ENCODE assay signal across 17 cellular contexts in genomic region chr3:52436500-52437106, GRCh38. TPM values are rescaled to one million over a fixed set of nuclear protein-coding genes. Genes with fewer than 3 reads are reported as not detected.
A peak's percentile ranks its signal among the peaks of the same experiment; 100 is the strongest.
DNase-seq lines count a peak whose midpoint lies in the region; ATAC-seq, FAIRE-seq and TF ChIP-seq lines count a peak whose summit lies in the region.
"Had no signal": no experiment of that assay in that cellular context is flagged by ENCODE, and none has a peak within 500 bp of the region (broad histone marks: within the 10 kb centered on the region; RNA-seq: fewer than 3 reads in every experiment).

No MANE protein-coding gene starts in this region.

- intact Hi-C loops in breast epithelium (cut with DNase I; ENCODE audit: low total_unique reads): no loop called here
- intact Hi-C loops in MCF 10A (cut with micrococcal nuclease): no loop called here
- intact Hi-C loops in kidney (cut with DNase I): no loop called here

- H3K9me3 ChIP-seq in breast epithelium (no peaks in the 10 kb centered on the region), kidney (ENCODE audit: control insufficient read depth in 1 of 2, low read length in 2 of 2) (no peaks in the 10 kb centered on the region), upper lobe of left lung (no peaks in the 10 kb centered on the region)

- H3K27ac ChIP-seq in breast epithelium (peak overlapping the region; percentile 48 to 85), kidney (ENCODE audit: low read depth in 2 of 2, low read length in 2 of 2) (no peak overlapping the region), upper lobe of left lung (peak overlapping the region; percentile 53 to 79 (median 64))
- H3K27ac ChIP-seq: neural progenitor cell had no signal

- no peak overlapping the region for H3K9ac ChIP-seq in kidney (ENCODE audit: low read length in 2 of 2)
- H3K9ac ChIP-seq: neural progenitor cell had no signal

- 69 to 79% methylated on average over 4 to 13 of the region's 13 CpGs for WGBS in upper lobe of left lung, 2 donors

- no peak overlapping the region for H3K27ac Mint-ChIP-seq in MCF 10A (ENCODE audit: low read depth, unreplicated experiment)
- H3K27ac Mint-ChIP-seq: neural progenitor cell had no signal

- DNase-seq in breast epithelium (ENCODE audit: low spot score in 2 of 2) (peak in 1 of 2 donors; percentile 45), MCF 10A (ENCODE audit: unreplicated experiment) (no peak), brain pericyte (ENCODE audit: low read depth, low spot score) (peak; percentile 30), kidney (peak; percentile 60), upper lobe of left lung (no peak), NCI-H1048 (lab: John Stamatoyannopoulos, UW) (no peak), NCI-H2029 treated with DMSO at 0.1 percent for 48 hours (lab: John Stamatoyannopoulos, UW) (no peak)
- DNase-seq: ACHN; anterior cingulate cortex; NCI-H187 treated with DMSO at 0.1 percent for 48 hours; OCI-M1; stimulated activated CD4-positive, alpha-beta T cell treated with anti-CD3 and anti-CD28 coated beads, Interleukin-2, amount 100 ng/mL, for 48 hours; substantia nigra had no signal

- H3K9me3 Mint-ChIP-seq in MCF 10A (ENCODE audit: unreplicated experiment): no peaks in the 10 kb centered on the region
- H3K9me3 Mint-ChIP-seq: neural progenitor cell had no signal

- H3K4me3 Mint-ChIP-seq in MCF 10A (ENCODE audit: unreplicated experiment): no peak overlapping the region
- H3K4me3 Mint-ChIP-seq: neural progenitor cell had no signal

- ATAC-seq in upper lobe of left lung (ENCODE audit: low FRiP score in 2 of 2): peak in 1 of 2 donors; percentile 72
- no peak for ATAC-seq in GM19023 (IDR thresholded peaks at IDR 0.05; ENCODE audit: unreplicated experiment)

- FAIRE-seq in kidney (lab: Jason Lieb, UNC): no peak
- FAIRE-seq: endometrium, HTR-8/SVneo had no signal

- H3K4me3 ChIP-seq in breast epithelium: no peak overlapping the region
- H3K4me3 ChIP-seq in kidney (ENCODE audit: low read length in 2 of 2): no peak overlapping the region
- no peak overlapping the region for H3K4me3 ChIP-seq in upper lobe of left lung
- H3K4me3 ChIP-seq: neural progenitor cell had no signal

- no peaks in the 10 kb centered on the region for H3K27me3 ChIP-seq in breast epithelium
- H3K27me3 ChIP-seq in upper lobe of left lung: no peaks in the 10 kb centered on the region
- H3K27me3 ChIP-seq: neural progenitor cell had no signal

- H3K27me3 Mint-ChIP-seq in MCF 10A (ENCODE audit: insufficient read depth, unreplicated experiment): no peaks in the 10 kb centered on the region

- CTCF ChIA-PET in MCF 10A (lab: Yijun Ruan, JAX): interaction anchor here (1.3 to 17.8 kb wide), 3 partner anchors 8 to 25 kb away, joined by 3 to 278 read pairs (median 35); partner anchors contain the start of gene SEMA3G

- TF ChIP-seq CTCF in breast epithelium (IDR thresholded peaks at IDR 0.05) (no peak), MCF 10A (IDR thresholded peaks at IDR 0.05; ENCODE audit: unreplicated experiment) (no peak), kidney (IDR thresholded peaks at IDR 0.05; ENCODE audit: borderline replicate concordance, extremely low read depth, insufficient read depth) (no peak), upper lobe of left lung (IDR thresholded peaks at IDR 0.05) (no peak)

- peaks cover 8% of the 10 kb centered on the region for H3K4me1 Mint-ChIP-seq in MCF 10A (ENCODE audit: insufficient read depth, unreplicated experiment)

- TF ChIP-seq EP300 in upper lobe of left lung (IDR thresholded peaks at IDR 0.05): no peak

- POLR2A ChIA-PET in MCF 10A (lab: Yijun Ruan, JAX): no interaction called here

- H3K36me3 ChIP-seq in breast epithelium (no peaks in the 10 kb centered on the region), kidney (ENCODE audit: control insufficient read depth in 1 of 2, insufficient read depth in 2 of 2, low read length in 2 of 2) (no peaks in the 10 kb centered on the region), upper lobe of left lung (peaks cover 0 to 4% (median 0%) of the 10 kb centered on the region in 4 donors)
- H3K36me3 ChIP-seq: neural progenitor cell had no signal

- H3K36me3 Mint-ChIP-seq in MCF 10A (ENCODE audit: insufficient read depth, unreplicated experiment): no peaks in the 10 kb centered on the region
- H3K36me3 Mint-ChIP-seq: neural progenitor cell had no signal

- BruUV-seq in MCF 10A (replicated peaks; lab: Mats Ljungman, UMichigan): no TSS peak

- H3K4me1 ChIP-seq in breast epithelium: peaks cover 9 to 22% of the 10 kb centered on the region in 2 donors
- peaks cover 7 to 8% of the 10 kb centered on the region in 2 donors for H3K4me1 ChIP-seq in kidney (ENCODE audit: control insufficient read depth in 1 of 2, insufficient read depth in 1 of 2, low read depth in 1 of 2, low read length in 2 of 2)
- H3K4me1 ChIP-seq in upper lobe of left lung: peaks cover 49 to 81% (median 65%) of the 10 kb centered on the region in 4 donors

- no peak for TF ChIP-seq POLR2A in breast epithelium (IDR thresholded peaks at IDR 0.05)
- TF ChIP-seq POLR2A in upper lobe of left lung (IDR thresholded peaks at IDR 0.05): no peak

RNA-seq across cellular contexts. Expression of gene SEMA3G, which starts 8.3 kb away (rescaled TPM):
- total RNA-seq in breast epithelium (100 to 1,000 TPM in 1 of 3 donors, 10 to 100 TPM in 2; 12.3 to 255 (median 70.1) TPM), MCF 10A (2022) (0.12 TPM in 1 of 2 replicates, not detected in the other), kidney (25.7 TPM), upper lobe of left lung (10 to 100 TPM in 5 of 6 donors, 1 to 10 TPM in 1; 5.1 to 69.0 (median 20.7) TPM)
- 28.2 TPM for polyA plus RNA-seq in kidney (ENCODE audit: insufficient read depth, low read depth, low replicate concordance)

RNA-seq across cellular contexts. Expression of gene TNNC1, which starts 17.2 kb away (rescaled TPM):
- total RNA-seq in breast epithelium (1 to 10 TPM in 2 of 3 donors, not detected in 1; 3.7 to 4.2 TPM), MCF 10A (2022) (0.61 TPM in 2 replicates), kidney (2.2 TPM), upper lobe of left lung (100 to 1,000 TPM in 4 of 6 donors, 10 to 100 TPM in 2; 28.3 to 196 (median 122) TPM)
- 86.6 TPM for polyA plus RNA-seq in kidney (ENCODE audit: insufficient read depth, low read depth, low replicate concordance)

RNA-seq across cellular contexts. Expression of gene NISCH, which starts 18.8 kb away (rescaled TPM):
- total RNA-seq in breast epithelium (100 to 1,000 TPM in 2 of 3 donors, 10 to 100 TPM in 1; 67.7 to 119 (median 108) TPM), MCF 10A (2022) (60.5 and 69.7 TPM in 2 replicates), kidney (98.7 TPM), upper lobe of left lung (100 to 1,000 TPM in 2 of 6 donors, 10 to 100 TPM in 4; 60.7 to 288 (median 83.0) TPM)
- polyA plus RNA-seq in kidney (ENCODE audit: insufficient read depth, low read depth, low replicate concordance): 36.1 TPM

RNA-seq across cellular contexts. Expression of gene PHF7, which starts 26.1 kb away (rescaled TPM):
- total RNA-seq in breast epithelium (10 to 100 TPM; 11.8 to 18.1 (median 12.4) TPM), MCF 10A (2022) (5.7 and 7.4 TPM in 2 replicates), kidney (8.8 TPM), upper lobe of left lung (10 to 100 TPM in 3 of 6 donors, 1 to 10 TPM in 3; 5.6 to 14.8 (median 10.0) TPM)
- polyA plus RNA-seq in kidney (ENCODE audit: insufficient read depth, low read depth, low replicate concordance): 3.9 TPM

RNA-seq across cellular contexts. Expression of gene BAP1, which starts 26.8 kb away (rescaled TPM):
- total RNA-seq in breast epithelium: 10 to 100 TPM; 51.8 to 78.1 (median 65.5) TPM
- 61.5 and 77.5 TPM in 2 replicates for total RNA-seq in MCF 10A (2022)
- 72.5 TPM for total RNA-seq in kidney
- polyA plus RNA-seq in kidney (ENCODE audit: insufficient read depth, low read depth, low replicate concordance): 61.6 TPM
- total RNA-seq in upper lobe of left lung: 10 to 100 TPM; 58.0 to 90.1 (median 75.1) TPM

Comparison
In these comparisons a context has a peak if more than half of its experiments do, and no peak if none do; other contexts are left out.
1. DNase-seq: peak in brain pericyte (single experiment) and kidney (single experiment); none in MCF 10A (single experiment), upper lobe of left lung (0 of 2), NCI-H1048 (single experiment) and NCI-H2029 treated with DMSO at 0.1 percent for 48 hours (single experiment).
2. H3K27ac ChIP-seq: peak in breast epithelium (2 of 2) and upper lobe of left lung (4 of 4); none in kidney (0 of 2).